In genomic region chr4:102598759-102599379, GRCh38 we compare ENCODE assay signal across 10 cellular contexts.
DNase-seq lines count a peak whose midpoint lies in the region; ATAC-seq and TF ChIP-seq lines count a peak whose summit lies in the region.
"Had no signal": no experiment of that assay in that cellular context is flagged by ENCODE, and none has a peak within 500 bp of the region (broad histone marks: within the 10 kb centered on the region; RNA-seq: fewer than 3 reads in every experiment).

No MANE protein-coding gene starts in this region.

- no peak for TF ChIP-seq EP300 in sigmoid colon (IDR thresholded peaks at IDR 0.05)

- TF ChIP-seq POLR2A in sigmoid colon (IDR thresholded peaks at IDR 0.05) = no peak

- H3K4me3 ChIP-seq in sigmoid colon (no peak overlapping the region), MG63 (no peak overlapping the region)
- H3K4me3 ChIP-seq: heart right ventricle had no signal

- H3K36me3 ChIP-seq in sigmoid colon (peaks cover 0 to 99% (median 24%) of the 10 kb centered on the region in 4 donors), MG63 (peaks cover 15% of the 10 kb centered on the region)

- H3K9me3 ChIP-seq in sigmoid colon (no peaks in the 10 kb centered on the region), MG63 (no peaks in the 10 kb centered on the region)
- H3K9me3 ChIP-seq: heart right ventricle had no signal

- peak overlapping the region in 1 of 4 donors; percentile 10 for H3K27ac ChIP-seq in sigmoid colon

- H3K4me1 ChIP-seq in sigmoid colon = peaks cover 0 to 16% (median 7%) of the 10 kb centered on the region in 4 donors

- DNase-seq in myocyte (ENCODE audit: low read depth) (peak; percentile 13), sigmoid colon (no peak), MG63 (no peak), DMS53 (lab: John Stamatoyannopoulos, UW) (no peak)
- DNase-seq: activated gamma-delta T cell treated with Interleukin-2 at 50 U/mL for 16 hours, heart right ventricle, RPMI8226 had no signal

- H3K27me3 ChIP-seq in sigmoid colon (no peaks in the 10 kb centered on the region), MG63 (no peaks in the 10 kb centered on the region)
- H3K27me3 ChIP-seq: heart right ventricle had no signal

- 78 to 89% methylated on average over 6 of the region's 6 CpGs for WGBS in sigmoid colon, 2 donors

- intact Hi-C loops in sigmoid colon (cut with DNase I) = loop anchor here (10.0 kb wide), 1 partner anchor 164 kb away; no protein-coding TSS in a partner anchor

- ATAC-seq in GM18868 (IDR thresholded peaks at IDR 0.05; ENCODE audit: unreplicated experiment) (peak; percentile 73), GM21529 (IDR thresholded peaks at IDR 0.05; ENCODE audit: unreplicated experiment) (peak; percentile 72), HG03565 (IDR thresholded peaks at IDR 0.05; ENCODE audit: unreplicated experiment) (peak; percentile 47)

- no peak for TF ChIP-seq CTCF in sigmoid colon (IDR thresholded peaks at IDR 0.05)
